ENCODE assay signal across 28 cellular contexts in the genomic region with DNA sequence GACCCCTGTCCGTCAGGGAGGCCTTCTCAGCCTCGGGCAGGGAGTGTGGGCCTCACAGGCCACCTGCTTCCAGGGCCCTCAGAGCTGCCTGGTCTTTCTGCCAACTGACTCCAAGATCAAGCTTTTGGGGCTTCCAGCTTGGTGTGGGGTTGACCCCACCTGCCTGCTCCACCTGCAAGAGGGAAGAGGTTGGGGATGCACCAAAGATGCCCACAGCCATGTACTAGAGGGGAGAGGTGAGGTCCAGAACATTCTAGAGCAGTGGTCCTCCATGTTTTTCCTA.
"Had no signal": no experiment of that assay in that cellular context is flagged by ENCODE, and none has a peak within 500 bp of the region (broad histone marks: within the 10 kb centered on the region; RNA-seq: fewer than 3 reads in every experiment).

No MANE protein-coding gene starts in this region.

- H3K4me1 ChIP-seq: suprapubic skin, thyroid gland, tibial artery, upper lobe of left lung, upper lobe of right lung, uterus had no signal

- H3K27ac ChIP-seq: stomach, suprapubic skin, testis, thoracic aorta, thyroid gland, tibial artery, tibial nerve, transverse colon, upper lobe of left lung, upper lobe of right lung, uterus, vagina had no signal

- H3K27me3 Mint-ChIP-seq: stimulated activated memory B cell treated with anti-CD40 and anti-IgM and Interleukin-4, amounts not matched to agents 10 μg/mL and 1 μg/mL and 100 μg/mL, for 72 hours; stimulated activated naive B cell treated with anti-CD40 and anti-IgM and Interleukin-4, amounts not matched to agents 10 μg/mL and 1 μg/mL and 100 μg/mL, for 72 hours; stimulated activated naive CD8-positive, alpha-beta T cell treated with anti-CD3 and anti-CD28 coated beads, Interleukin-15, amount 100 ng/mL, for 72 hours; stimulated activated naive CD8-positive, alpha-beta T cell treated with anti-CD3 and anti-CD28 coated beads, Interleukin-15, Interleukin-2, amounts not matched to agents 100 ng/mL and 50 ng/mL, for 24 hours; type B pancreatic cell had no signal

- H3K4me3 Mint-ChIP-seq: stimulated activated effector memory CD8-positive, alpha-beta T cell treated with anti-CD3 and anti-CD28 coated beads, Interleukin-12 subunit alpha, Interleukin-12 subunit beta, amount 100 ng/mL, for 72 hours; stimulated activated memory B cell treated with anti-CD40 and anti-IgM and Interleukin-4, amounts not matched to agents 10 μg/mL and 1 μg/mL and 100 μg/mL, for 72 hours; stimulated activated naive B cell treated with anti-CD40 and anti-IgM and Interleukin-4, amounts not matched to agents 10 μg/mL and 1 μg/mL and 100 μg/mL, for 72 hours; stimulated activated naive CD8-positive, alpha-beta T cell treated with anti-CD3 and anti-CD28 coated beads, Interleukin-15, amount 100 ng/mL, for 72 hours; stimulated activated naive CD8-positive, alpha-beta T cell treated with anti-CD3 and anti-CD28 coated beads, Interleukin-15, Interleukin-2, amounts not matched to agents 100 ng/mL and 50 ng/mL, for 24 hours; type B pancreatic cell had no signal

- H3K9me3 Mint-ChIP-seq: stimulated activated effector memory CD8-positive, alpha-beta T cell treated with anti-CD3 and anti-CD28 coated beads, Interleukin-12 subunit alpha, Interleukin-12 subunit beta, amount 100 ng/mL, for 72 hours; stimulated activated memory B cell treated with anti-CD40 and anti-IgM and Interleukin-4, amounts not matched to agents 10 μg/mL and 1 μg/mL and 100 μg/mL, for 72 hours; stimulated activated naive B cell treated with anti-CD40 and anti-IgM and Interleukin-4, amounts not matched to agents 10 μg/mL and 1 μg/mL and 100 μg/mL, for 72 hours; stimulated activated naive CD8-positive, alpha-beta T cell treated with anti-CD3 and anti-CD28 coated beads, Interleukin-15, amount 100 ng/mL, for 72 hours; stimulated activated naive CD8-positive, alpha-beta T cell treated with anti-CD3 and anti-CD28 coated beads, Interleukin-15, Interleukin-2, amounts not matched to agents 100 ng/mL and 50 ng/mL, for 24 hours; type B pancreatic cell had no signal

- H3K27ac Mint-ChIP-seq: stimulated activated effector memory CD8-positive, alpha-beta T cell treated with anti-CD3 and anti-CD28 coated beads, Interleukin-12 subunit alpha, Interleukin-12 subunit beta, amount 100 ng/mL, for 72 hours; stimulated activated memory B cell treated with anti-CD40 and anti-IgM and Interleukin-4, amounts not matched to agents 10 μg/mL and 1 μg/mL and 100 μg/mL, for 72 hours; stimulated activated naive B cell treated with anti-CD40 and anti-IgM and Interleukin-4, amounts not matched to agents 10 μg/mL and 1 μg/mL and 100 μg/mL, for 72 hours; stimulated activated naive CD8-positive, alpha-beta T cell treated with anti-CD3 and anti-CD28 coated beads, Interleukin-15, amount 100 ng/mL, for 72 hours; stimulated activated naive CD8-positive, alpha-beta T cell treated with anti-CD3 and anti-CD28 coated beads, Interleukin-15, Interleukin-2, amounts not matched to agents 100 ng/mL and 50 ng/mL, for 24 hours; type B pancreatic cell had no signal

- H3K4me1 Mint-ChIP-seq: stimulated activated effector memory CD8-positive, alpha-beta T cell treated with anti-CD3 and anti-CD28 coated beads, Interleukin-12 subunit alpha, Interleukin-12 subunit beta, amount 100 ng/mL, for 72 hours; stimulated activated memory B cell treated with anti-CD40 and anti-IgM and Interleukin-4, amounts not matched to agents 10 μg/mL and 1 μg/mL and 100 μg/mL, for 72 hours; stimulated activated naive B cell treated with anti-CD40 and anti-IgM and Interleukin-4, amounts not matched to agents 10 μg/mL and 1 μg/mL and 100 μg/mL, for 72 hours; stimulated activated naive CD8-positive, alpha-beta T cell treated with anti-CD3 and anti-CD28 coated beads, Interleukin-15, amount 100 ng/mL, for 72 hours had no signal

- H3K9me3 ChIP-seq: stomach, suprapubic skin, testis, thoracic aorta, thyroid gland, tibial artery, tibial nerve, transverse colon, upper lobe of left lung, upper lobe of right lung, uterus, vagina had no signal

- ATAC-seq: stimulated activated effector memory CD8-positive, alpha-beta T cell treated with anti-CD3 and anti-CD28 coated beads, Interleukin-12 subunit alpha, Interleukin-12 subunit beta, amount 100 ng/mL, for 72 hours; stimulated activated naive B cell treated with anti-CD40 and anti-IgM and Interleukin-4, amounts not matched to agents 10 μg/mL and 1 μg/mL and 100 μg/mL, for 72 hours; stimulated activated naive CD8-positive, alpha-beta T cell treated with anti-CD3 and anti-CD28 coated beads, Interleukin-15, amount 100 ng/mL, for 72 hours; stimulated activated naive CD8-positive, alpha-beta T cell treated with anti-CD3 and anti-CD28 coated beads, Interleukin-15, Interleukin-2, amounts not matched to agents 100 U/mL and 50 U/mL, for 24 hours; upper lobe of right lung had no signal

- H3K36me3 ChIP-seq: stomach, suprapubic skin, thoracic aorta, thyroid gland, tibial artery, tibial nerve, transverse colon, upper lobe of left lung, upper lobe of right lung, uterus, vagina had no signal

- DNase-seq: stimulated activated CD4-positive, alpha-beta T cell treated with anti-CD3 and anti-CD28 coated beads, Interleukin-2, amount 100 ng/mL, for 48 hours; stimulated activated CD4-positive, alpha-beta T cell treated with anti-CD3 and anti-CD28 coated beads, Interleukin-4, amount 100 ng/mL, for 1 hour; stimulated activated CD4-positive, alpha-beta T cell treated with anti-CD3 and anti-CD28 coated beads, Interleukin-4, amount 100 ng/mL, for 24 hours; stimulated activated CD4-positive, alpha-beta T cell treated with anti-CD3 and anti-CD28 coated beads, Interleukin-4, amount 100 ng/mL, for 4 hours; stimulated activated CD8-positive, alpha-beta memory T cell treated with anti-CD3 and anti-CD28 coated beads, Interleukin-4, amount 100 ng/mL, for 48 hours; stimulated activated naive B cell treated with anti-CD40 and anti-IgM and Interleukin-4, amounts not matched to agents 10 μg/mL and 1 μg/mL and 100 μg/mL, for 72 hours; stimulated activated naive CD4-positive, alpha-beta T cell; stimulated activated naive CD4-positive, alpha-beta T cell treated with Interleukin-2 at 50 U/mL for 16 hours; stimulated activated naive CD8-positive, alpha-beta T cell treated with anti-CD3 and anti-CD28 coated beads, Interleukin-15, amount 100 ng/mL, for 72 hours; stimulated activated naive CD8-positive, alpha-beta T cell treated with anti-CD3 and anti-CD28 coated beads, Interleukin-15, Interleukin-2, amounts not matched to agents 100 U/mL and 50 U/mL, for 24 hours; stomach; substantia nigra; testis; thyroid gland; tibial artery; transverse colon; trophoblast cell; upper lobe of left lung; upper lobe of right lung; uterus had no signal

- H3K36me3 Mint-ChIP-seq: stimulated activated effector memory CD8-positive, alpha-beta T cell treated with anti-CD3 and anti-CD28 coated beads, Interleukin-12 subunit alpha, Interleukin-12 subunit beta, amount 100 ng/mL, for 72 hours; stimulated activated memory B cell treated with anti-CD40 and anti-IgM and Interleukin-4, amounts not matched to agents 10 μg/mL and 1 μg/mL and 100 μg/mL, for 72 hours; stimulated activated naive B cell treated with anti-CD40 and anti-IgM and Interleukin-4, amounts not matched to agents 10 μg/mL and 1 μg/mL and 100 μg/mL, for 72 hours; type B pancreatic cell had no signal

- H3K27me3 ChIP-seq: stomach, suprapubic skin, testis, thyroid gland, tibial nerve, transverse colon, upper lobe of left lung, upper lobe of right lung, uterus, vagina had no signal

- H3K4me3 ChIP-seq: stomach, suprapubic skin, testis, thoracic aorta, thyroid gland, tibial artery, tibial nerve, transverse colon, upper lobe of left lung, upper lobe of right lung, uterus, vagina had no signal
